ENCODE assay signal across 26 cellular contexts in genomic region chr3:28101672-28102071, GRCh38.
"Had no signal": no experiment of that assay in that cellular context is flagged by ENCODE, and none has a peak within 500 bp of the region (broad histone marks: within the 10 kb centered on the region; RNA-seq: fewer than 3 reads in every experiment).

No MANE protein-coding gene starts in this region.

- H3K4me3 Mint-ChIP-seq: dendritic cell treated with granulocyte-macrophage colony-stimulating factor and Interleukin-4, amounts not matched to agents 40 ng/mL and 50 ng/mL, for 4 days; effector memory CD8-positive, alpha-beta T cell; endodermal cell; immature natural killer cell; mesothelial cell of epicardium; naive B cell had no signal

- H3K9me3 ChIP-seq: gastrocnemius medialis had no signal

- H3K4me1 ChIP-seq: esophagus squamous epithelium, gastrocnemius medialis, heart right ventricle, left lung, lower lobe of right lung had no signal

- H3K27me3 ChIP-seq: gastrocnemius medialis, heart right ventricle, left lung had no signal

- DNase-seq: cortex of kidney; effector CD8-positive, alpha-beta T cell; effector memory CD8-positive, alpha-beta T cell; endodermal cell; erythroblast; esophagus squamous epithelium; foreskin fibroblast; foreskin melanocyte; gastrocnemius medialis; glutamatergic neuron; head of caudate nucleus; heart right ventricle; hypothalamus; immature natural killer cell; islet precursor cell; kidney; kidney glomerular epithelial cell; left lung; left ventricle myocardium superior; lower lobe of right lung; mesenchymal stem cell; naive B cell had no signal

- H3K36me3 Mint-ChIP-seq: mesothelial cell of epicardium had no signal

- ATAC-seq: effector memory CD8-positive, alpha-beta T cell; esophagus mucosa; gastrocnemius medialis; heart right ventricle; left lung; left ventricle myocardium superior; lower lobe of right lung had no signal

- H3K36me3 ChIP-seq: esophagus squamous epithelium, gastrocnemius medialis, heart right ventricle, left lung, lower lobe of right lung had no signal

- H3K27me3 Mint-ChIP-seq: effector memory CD8-positive, alpha-beta T cell; naive B cell had no signal

- H3K4me3 ChIP-seq: esophagus squamous epithelium, gastrocnemius medialis, heart right ventricle, left lung, lower lobe of right lung had no signal

- H3K4me1 Mint-ChIP-seq: endodermal cell, immature natural killer cell, mesothelial cell of epicardium, naive B cell had no signal

- H3K27ac Mint-ChIP-seq: dendritic cell treated with granulocyte-macrophage colony-stimulating factor and Interleukin-4, amounts not matched to agents 40 ng/mL and 50 ng/mL, for 4 days; effector memory CD8-positive, alpha-beta T cell; endodermal cell; immature natural killer cell; mesothelial cell of epicardium; naive B cell had no signal

- H3K27ac ChIP-seq: epithelial cell of prostate, esophagus squamous epithelium, gastrocnemius medialis, heart right ventricle, left lung, lower lobe of right lung had no signal
